ENCODE assay signal across 2 cellular contexts in the genomic region with DNA sequence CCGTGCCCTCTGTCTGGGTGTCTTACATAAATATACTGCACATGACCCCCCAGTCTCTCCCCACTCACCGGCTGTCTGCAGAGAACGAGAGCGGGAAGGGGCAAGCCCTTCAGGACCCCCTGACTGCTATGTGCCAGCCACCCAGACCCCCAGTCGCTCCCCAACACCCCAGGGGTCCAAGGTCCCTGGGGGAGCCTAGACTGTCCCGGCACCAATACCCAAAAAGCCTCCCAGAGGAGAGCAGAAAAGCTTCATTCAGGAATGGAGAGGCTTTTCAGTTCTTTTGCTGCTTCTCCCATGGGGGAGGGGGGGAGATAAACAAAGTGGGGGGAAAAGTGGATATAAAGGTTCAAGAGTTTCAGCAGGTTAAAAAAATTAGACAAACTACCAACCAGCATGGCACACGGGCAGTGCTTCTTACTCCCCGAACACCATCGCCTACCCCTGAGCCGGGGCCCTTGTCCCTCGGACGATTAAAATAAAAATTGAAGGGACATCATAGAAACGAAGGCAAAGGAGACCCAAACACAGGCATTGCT.
TF ChIP-seq lines count a peak whose summit lies in the region.

No MANE protein-coding gene starts in this region.

TF ChIP-seq in IMR-90, 13 proteins besides CTCF, POLR2A, EP300 and RAD21:
- no peak for TF ChIP-seq SMC3 (IDR thresholded peaks at IDR 0.05; ENCODE audit: low read depth, low read length)
- TF ChIP-seq BHLHE40 (IDR thresholded peaks at IDR 0.05; ENCODE audit: low read depth, low read length) = no peak; the same call in 1 of the 2 replicates
- TF ChIP-seq NFE2L2 (IDR thresholded peaks at IDR 0.05; ENCODE audit: low read depth, low read length) = no peak
- no peak for TF ChIP-seq RCOR1 (IDR thresholded peaks at IDR 0.05; ENCODE audit: insufficient replicate concordance, low read length)
- no peak for TF ChIP-seq MAFK (IDR thresholded peaks at IDR 0.05; ENCODE audit: low read depth, low read length)
- TF ChIP-seq RFX5 (IDR thresholded peaks at IDR 0.05; ENCODE audit: low read depth, low read length) = no peak
- no peak for TF ChIP-seq FOS (IDR thresholded peaks at IDR 0.05; ENCODE audit: low read depth, low read length)
- TF ChIP-seq CEBPB (IDR thresholded peaks at IDR 0.05; ENCODE audit: low read depth, low read length) = no peak
- no peak; the same call in 1 of the 2 replicates for TF ChIP-seq CHD1 (IDR thresholded peaks at IDR 0.05; ENCODE audit: low read depth, low read length)
- TF ChIP-seq, protein P1, sequence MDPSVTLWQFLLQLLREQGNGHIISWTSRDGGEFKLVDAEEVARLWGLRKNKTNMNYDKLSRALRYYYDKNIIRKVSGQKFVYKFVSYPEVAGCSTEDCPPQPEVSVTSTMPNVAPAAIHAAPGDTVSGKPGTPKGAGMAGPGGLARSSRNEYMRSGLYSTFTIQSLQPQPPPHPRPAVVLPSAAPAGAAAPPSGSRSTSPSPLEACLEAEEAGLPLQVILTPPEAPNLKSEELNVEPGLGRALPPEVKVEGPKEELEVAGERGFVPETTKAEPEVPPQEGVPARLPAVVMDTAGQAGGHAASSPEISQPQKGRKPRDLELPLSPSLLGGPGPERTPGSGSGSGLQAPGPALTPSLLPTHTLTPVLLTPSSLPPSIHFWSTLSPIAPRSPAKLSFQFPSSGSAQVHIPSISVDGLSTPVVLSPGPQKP (IDR thresholded peaks at IDR 0.05; ENCODE audit: borderline replicate concordance, low read depth, low read length) = no peak
- TF ChIP-seq, protein P2, sequence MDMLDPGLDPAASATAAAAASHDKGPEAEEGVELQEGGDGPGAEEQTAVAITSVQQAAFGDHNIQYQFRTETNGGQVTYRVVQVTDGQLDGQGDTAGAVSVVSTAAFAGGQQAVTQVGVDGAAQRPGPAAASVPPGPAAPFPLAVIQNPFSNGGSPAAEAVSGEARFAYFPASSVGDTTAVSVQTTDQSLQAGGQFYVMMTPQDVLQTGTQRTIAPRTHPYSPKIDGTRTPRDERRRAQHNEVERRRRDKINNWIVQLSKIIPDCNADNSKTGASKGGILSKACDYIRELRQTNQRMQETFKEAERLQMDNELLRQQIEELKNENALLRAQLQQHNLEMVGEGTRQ (IDR thresholded peaks at IDR 0.05; ENCODE audit: low read depth, low read length) = no peak
- no peak for TF ChIP-seq MXI1 (IDR thresholded peaks at IDR 0.05; ENCODE audit: borderline replicate concordance, low read depth, low read length)
- no peak for TF ChIP-seq MAZ (IDR thresholded peaks at IDR 0.05; ENCODE audit: borderline replicate concordance, low read depth, low read length)

TF ChIP-seq in K562, 482 proteins besides CTCF, POLR2A, EP300 and RAD21:
- TF ChIP-seq JUND (IDR thresholded peaks at IDR 0.05; ENCODE audit: borderline replicate concordance, low read depth, low read length) = no peak
- no peak for TF ChIP-seq JUND (tag; IDR thresholded peaks at IDR 0.05; ENCODE audit: borderline replicate concordance, low read depth, low read length)
- TF ChIP-seq, protein P3, sequence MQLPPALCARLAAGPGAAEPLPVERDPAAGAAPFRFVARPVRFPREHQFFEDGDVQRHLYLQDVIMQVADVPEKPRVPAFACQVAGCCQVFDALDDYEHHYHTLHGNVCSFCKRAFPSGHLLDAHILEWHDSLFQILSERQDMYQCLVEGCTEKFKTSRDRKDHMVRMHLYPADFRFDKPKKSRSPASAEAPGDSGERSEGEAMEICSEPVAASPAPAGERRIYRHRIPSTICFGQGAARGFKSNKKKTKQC (CRISPR knock-in tag; IDR thresholded peaks at IDR 0.05) = no peak
- TF ChIP-seq ZNF23 (CRISPR knock-in tag; IDR thresholded peaks at IDR 0.05) = no peak
- TF ChIP-seq POLR3A (IDR thresholded peaks at IDR 0.05; ENCODE audit: borderline replicate concordance, extremely low read depth, insufficient read depth, insufficient read length) = no peak
- TF ChIP-seq BHLHE40 (IDR thresholded peaks at IDR 0.05; ENCODE audit: low read length) = no peak
- TF ChIP-seq CHD2 (IDR thresholded peaks at IDR 0.05; ENCODE audit: low read depth, low read length) = no peak
- no peak for TF ChIP-seq SMARCE1 (IDR thresholded peaks at IDR 0.05)
- no peak for TF ChIP-seq ZNF124 (CRISPR knock-in tag; IDR thresholded peaks at IDR 0.05)
- TF ChIP-seq ZNF384 (IDR thresholded peaks at IDR 0.05; ENCODE audit: low read depth, low read length) = no peak
- TF ChIP-seq HMG20A (CRISPR knock-in tag; conservative IDR thresholded peaks at IDR 0.05) = no peak
- no peak for TF ChIP-seq XRCC3 (IDR thresholded peaks at IDR 0.05)
- TF ChIP-seq BRF1 (IDR thresholded peaks at IDR 0.05; ENCODE audit: borderline replicate concordance, extremely low read depth, insufficient read length) = no peak
- TF ChIP-seq CHD1 (IDR thresholded peaks at IDR 0.05; ENCODE audit: low read length) = no peak
- TF ChIP-seq NR2F6 (CRISPR knock-in tag; IDR thresholded peaks at IDR 0.05) = no peak
- TF ChIP-seq ZBTB17 (CRISPR knock-in tag; IDR thresholded peaks at IDR 0.05) = no peak
- TF ChIP-seq BRD4 (IDR thresholded peaks at IDR 0.05) = no peak
TF ChIP-seq in K562: peak in this region for 0.
